ENCODE assay signal across 1 cellular context in the genomic region with DNA sequence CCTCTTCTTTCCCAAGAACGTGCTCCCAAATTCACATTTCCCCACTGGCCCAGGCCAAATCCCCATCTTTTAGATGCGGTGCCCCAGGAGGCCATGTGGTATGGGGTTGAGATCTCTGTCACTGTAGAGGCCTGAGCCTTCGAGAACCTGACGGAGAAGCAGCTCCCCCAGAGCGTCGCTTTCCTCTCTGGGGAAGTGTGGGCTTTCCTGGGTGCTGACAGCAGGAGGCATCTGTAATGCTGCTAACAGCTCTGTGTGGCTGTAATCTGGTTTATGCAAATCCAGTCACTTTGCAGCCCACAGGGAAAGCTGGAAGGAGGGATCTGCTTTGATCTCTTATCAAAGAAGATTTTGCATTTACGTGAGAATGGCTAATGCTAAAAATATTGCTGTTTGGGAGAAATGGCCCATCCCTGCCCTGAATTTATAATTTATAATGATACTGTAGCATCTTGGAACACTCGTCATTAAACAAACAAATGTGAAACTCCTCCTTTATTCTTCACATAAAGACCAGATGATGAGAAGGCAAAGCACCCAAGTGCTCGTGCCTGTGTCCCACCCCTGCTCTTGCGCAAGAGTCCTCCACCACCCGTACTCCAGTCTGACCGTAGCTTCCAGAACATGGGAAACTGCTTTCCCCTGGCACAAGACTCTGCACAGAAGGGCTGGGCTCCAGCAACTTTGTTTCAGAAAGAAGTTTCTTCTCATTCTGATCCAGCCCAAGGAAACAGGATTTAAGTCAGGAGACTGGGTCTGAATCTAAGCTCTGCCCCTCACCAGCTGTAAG.
TF ChIP-seq lines count a peak whose summit lies in the region.

No MANE protein-coding gene starts in this region.

TF ChIP-seq in K562, 482 proteins besides CTCF, POLR2A, EP300 and RAD21:
- TF ChIP-seq, protein P1, sequence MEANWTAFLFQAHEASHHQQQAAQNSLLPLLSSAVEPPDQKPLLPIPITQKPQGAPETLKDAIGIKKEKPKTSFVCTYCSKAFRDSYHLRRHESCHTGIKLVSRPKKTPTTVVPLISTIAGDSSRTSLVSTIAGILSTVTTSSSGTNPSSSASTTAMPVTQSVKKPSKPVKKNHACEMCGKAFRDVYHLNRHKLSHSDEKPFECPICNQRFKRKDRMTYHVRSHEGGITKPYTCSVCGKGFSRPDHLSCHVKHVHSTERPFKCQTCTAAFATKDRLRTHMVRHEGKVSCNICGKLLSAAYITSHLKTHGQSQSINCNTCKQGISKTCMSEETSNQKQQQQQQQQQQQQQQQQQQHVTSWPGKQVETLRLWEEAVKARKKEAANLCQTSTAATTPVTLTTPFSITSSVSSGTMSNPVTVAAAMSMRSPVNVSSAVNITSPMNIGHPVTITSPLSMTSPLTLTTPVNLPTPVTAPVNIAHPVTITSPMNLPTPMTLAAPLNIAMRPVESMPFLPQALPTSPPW (CRISPR knock-in tag; IDR thresholded peaks at IDR 0.05): peak; percentile 15; the same call in 1 of the 2 replicates
- TF ChIP-seq CEBPB (tag; IDR thresholded peaks at IDR 0.05) (peak; percentile 95), GABPA (tag; conservative IDR thresholded peaks at IDR 0.05; ENCODE audit: low read depth) (0 out of 2 replicates have a peak, but pooled peaks have one; percentile 23), CEBPG (CRISPR knock-in tag; IDR thresholded peaks at IDR 0.05) (peak; percentile 69), CEBPG (tag; conservative IDR thresholded peaks at IDR 0.05 in 1 of 2, IDR thresholded peaks at IDR 0.05 in 1 of 2) (peak; percentile 69 to 90)
- TF ChIP-seq, protein P2, sequence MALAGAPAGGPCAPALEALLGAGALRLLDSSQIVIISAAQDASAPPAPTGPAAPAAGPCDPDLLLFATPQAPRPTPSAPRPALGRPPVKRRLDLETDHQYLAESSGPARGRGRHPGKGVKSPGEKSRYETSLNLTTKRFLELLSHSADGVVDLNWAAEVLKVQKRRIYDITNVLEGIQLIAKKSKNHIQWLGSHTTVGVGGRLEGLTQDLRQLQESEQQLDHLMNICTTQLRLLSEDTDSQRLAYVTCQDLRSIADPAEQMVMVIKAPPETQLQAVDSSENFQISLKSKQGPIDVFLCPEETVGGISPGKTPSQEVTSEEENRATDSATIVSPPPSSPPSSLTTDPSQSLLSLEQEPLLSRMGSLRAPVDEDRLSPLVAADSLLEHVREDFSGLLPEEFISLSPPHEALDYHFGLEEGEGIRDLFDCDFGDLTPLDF (CRISPR knock-in tag; IDR thresholded peaks at IDR 0.05): no peak
